Comparison of ENCODE assay signal across 1 cellular context in the genomic region with DNA sequence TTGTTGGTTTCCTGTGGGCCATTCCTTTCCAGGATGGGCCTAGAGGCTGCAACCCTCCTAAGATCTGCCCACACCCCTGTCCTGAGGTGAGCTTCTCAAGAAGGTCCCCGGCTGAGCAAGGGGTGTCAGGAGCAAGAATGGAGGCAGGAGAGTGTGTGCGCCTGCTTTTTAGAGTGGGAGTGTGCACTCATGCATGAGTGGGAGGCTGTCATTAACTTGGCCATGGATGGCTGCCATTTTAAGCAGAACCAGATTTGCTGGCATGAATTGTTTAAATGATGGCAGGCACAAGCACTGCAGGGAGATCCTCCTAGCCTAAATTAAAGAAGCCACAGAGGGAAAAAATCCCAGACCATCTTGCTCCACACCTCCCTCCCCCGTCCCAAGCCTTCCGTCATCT.
TF ChIP-seq lines count a peak whose summit lies in the region.

No MANE protein-coding gene starts in this region.

TF ChIP-seq in Ishikawa, 13 proteins besides CTCF, POLR2A, EP300 and RAD21 (continued from another document):
- TF ChIP-seq, protein P1, sequence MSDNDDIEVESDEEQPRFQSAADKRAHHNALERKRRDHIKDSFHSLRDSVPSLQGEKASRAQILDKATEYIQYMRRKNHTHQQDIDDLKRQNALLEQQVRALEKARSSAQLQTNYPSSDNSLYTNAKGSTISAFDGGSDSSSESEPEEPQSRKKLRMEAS (IDR thresholded peaks at IDR 0.05) = peak; percentile 24; the same call in 1 of the 2 replicates
- TF ChIP-seq FOXM1 (IDR thresholded peaks at IDR 0.05; ENCODE audit: borderline replicate concordance, low read depth) = no peak
- no peak for TF ChIP-seq TCF12 (IDR thresholded peaks at IDR 0.05; ENCODE audit: low read depth)
- TF ChIP-seq TEAD4 (IDR thresholded peaks at IDR 0.05) = no peak
- TF ChIP-seq NFIC (IDR thresholded peaks at IDR 0.05) = no peak
- TF ChIP-seq CREB1 (IDR thresholded peaks at IDR 0.05; ENCODE audit: low read depth) = no peak
- TF ChIP-seq YY1 (IDR thresholded peaks at IDR 0.05; ENCODE audit: low read depth) = peak; percentile 59; the same call in 1 of the 2 replicates
- 0 out of 2 replicates have a peak, but pooled peaks have one; percentile 28 for TF ChIP-seq TAF1 (IDR thresholded peaks at IDR 0.05; ENCODE audit: low read depth)
TF ChIP-seq in Ishikawa: peak in this region for 3.
